8 cellular contexts compared by ENCODE assay signal in genomic region chr6:165506657-165507056, GRCh38.
"Had no signal": no experiment of that assay in that cellular context is flagged by ENCODE, and none has a peak within 500 bp of the region (broad histone marks: within the 10 kb centered on the region; RNA-seq: fewer than 3 reads in every experiment).

No MANE protein-coding gene starts in this region.

- ATAC-seq: GM23338, HCT116 had no signal

- DNase-seq: GM23248, GOT3, H7, H9, HCEC 1CT, HFFc6 had no signal
